Comparison of ENCODE assay signal across 31 cellular contexts in the genomic region with DNA sequence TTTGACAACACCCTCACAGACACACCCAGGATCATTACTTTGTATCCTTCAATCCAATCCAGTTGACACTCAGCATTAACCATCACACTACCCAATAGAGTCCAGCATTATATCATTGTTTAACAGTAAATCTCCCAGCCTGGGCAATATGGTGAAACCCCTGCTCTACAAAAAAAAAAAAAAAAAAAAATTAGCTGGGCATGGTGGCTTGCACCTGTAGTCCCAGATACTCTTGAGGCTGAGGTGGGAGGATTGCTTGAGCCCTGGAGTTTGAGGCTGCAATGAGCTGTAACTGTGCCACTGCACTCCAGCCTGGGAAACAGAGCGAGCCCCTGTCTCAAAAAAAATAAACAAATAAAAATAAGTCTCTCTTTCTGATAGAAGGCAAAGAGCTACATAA.
"Had no signal": no experiment of that assay in that cellular context is flagged by ENCODE, and none has a peak within 500 bp of the region (broad histone marks: within the 10 kb centered on the region; RNA-seq: fewer than 3 reads in every experiment).

No MANE protein-coding gene starts in this region.

- H3K36me3 ChIP-seq: neutrophil, ovary, right lobe of liver, sigmoid colon, stomach, thoracic aorta, thyroid gland, tibial nerve, upper lobe of left lung, vagina had no signal

- H3K27me3 ChIP-seq: ovary, right lobe of liver, sigmoid colon, stomach, thyroid gland, tibial nerve, upper lobe of left lung, vagina had no signal

- H3K27ac ChIP-seq: neutrophil, ovary, parathyroid adenoma, psoas muscle, right lobe of liver, sigmoid colon, stomach, thoracic aorta, thyroid gland, tibial nerve, upper lobe of left lung, vagina had no signal

- DNase-seq: naive thymus-derived CD8-positive, alpha-beta T cell; nephron progenitor cell; nucleus accumbens; ovary; posterior cingulate gyrus; psoas muscle; right cardiac atrium; right lobe of liver; sigmoid colon; small intestine; stimulated activated CD4-positive, alpha-beta T cell treated with anti-CD3 and anti-CD28 coated beads, Interleukin-15, amount 100 ng/mL, for 24 hours; stimulated activated CD4-positive, alpha-beta T cell treated with anti-CD3 and anti-CD28 coated beads, Interleukin-2, amount 100 ng/mL, for 24 hours; stimulated activated CD4-positive, alpha-beta T cell treated with anti-CD3 and anti-CD28 coated beads, Interleukin-2, amount 100 ng/mL, for 48 hours; stimulated activated CD4-positive, alpha-beta T cell treated with anti-CD3 and anti-CD28 coated beads, Interleukin-4, amount 100 ng/mL, for 24 hours; stimulated activated naive B cell treated with anti-CD40 and anti-IgM and Interleukin-4, amounts not matched to agents 10 μg/mL and 1 μg/mL and 100 μg/mL, for 72 hours; stimulated activated naive CD4-positive, alpha-beta T cell treated with Interleukin-2 at 50 U/mL for 16 hours; stomach; thyroid gland; trophoblast cell; upper lobe of left lung had no signal

- H3K9me3 Mint-ChIP-seq: natural killer cell treated with Interleukin-12 subunit alpha and Interleukin-12 subunit beta and Interleukin-15 and Interleukin-18, amount 100 ng/mL, for 72 hours; stimulated activated effector memory CD8-positive, alpha-beta T cell treated with anti-CD3 and anti-CD28 coated beads, Interleukin-12 subunit alpha, Interleukin-12 subunit beta, amount 100 ng/mL, for 72 hours; stimulated activated naive B cell treated with anti-CD40 and anti-IgM and Interleukin-4, amounts not matched to agents 10 μg/mL and 1 μg/mL and 100 μg/mL, for 72 hours had no signal

- H3K4me1 Mint-ChIP-seq: naive thymus-derived CD8-positive, alpha-beta T cell; stimulated activated effector memory CD8-positive, alpha-beta T cell treated with anti-CD3 and anti-CD28 coated beads, Interleukin-12 subunit alpha, Interleukin-12 subunit beta, amount 100 ng/mL, for 72 hours; stimulated activated naive B cell treated with anti-CD40 and anti-IgM and Interleukin-4, amounts not matched to agents 10 μg/mL and 1 μg/mL and 100 μg/mL, for 72 hours had no signal

- H3K4me1 ChIP-seq: parathyroid adenoma, right lobe of liver, stomach, thyroid gland, upper lobe of left lung, vagina had no signal

- H3K79me2 ChIP-seq: parathyroid adenoma had no signal

- FAIRE-seq: small intestine, urothelium cell line had no signal

- ATAC-seq: naive thymus-derived CD8-positive, alpha-beta T cell; natural killer cell treated with Interleukin-12 subunit alpha and Interleukin-12 subunit beta and Interleukin-15 and Interleukin-18, amount 100 ng/mL, for 72 hours; right cardiac atrium; right lobe of liver; stimulated activated effector memory CD8-positive, alpha-beta T cell treated with anti-CD3 and anti-CD28 coated beads, Interleukin-12 subunit alpha, Interleukin-12 subunit beta, amount 100 ng/mL, for 72 hours; stimulated activated naive B cell treated with anti-CD40 and anti-IgM and Interleukin-4, amounts not matched to agents 10 μg/mL and 1 μg/mL and 100 μg/mL, for 72 hours had no signal

- H3K4me3 ChIP-seq: ovary, psoas muscle, right lobe of liver, sigmoid colon, stomach, thoracic aorta, thyroid gland, tibial nerve, upper lobe of left lung, vagina had no signal

- H2AFZ ChIP-seq: parathyroid adenoma had no signal

- H3K4me3 Mint-ChIP-seq: naive thymus-derived CD8-positive, alpha-beta T cell; natural killer cell treated with Interleukin-12 subunit alpha and Interleukin-12 subunit beta and Interleukin-15 and Interleukin-18, amount 100 ng/mL, for 72 hours; nephron progenitor cell; neural crest cell; stimulated activated effector memory CD8-positive, alpha-beta T cell treated with anti-CD3 and anti-CD28 coated beads, Interleukin-12 subunit alpha, Interleukin-12 subunit beta, amount 100 ng/mL, for 72 hours; stimulated activated naive B cell treated with anti-CD40 and anti-IgM and Interleukin-4, amounts not matched to agents 10 μg/mL and 1 μg/mL and 100 μg/mL, for 72 hours; stimulated activated naive CD8-positive, alpha-beta T cell treated with anti-CD3 and anti-CD28 coated beads, Interleukin-15, Interleukin-2, amounts not matched to agents 100 ng/mL and 50 ng/mL, for 24 hours had no signal

- H3K36me3 Mint-ChIP-seq: natural killer cell treated with Interleukin-12 subunit alpha and Interleukin-12 subunit beta and Interleukin-15 and Interleukin-18, amount 100 ng/mL, for 72 hours; stimulated activated effector memory CD8-positive, alpha-beta T cell treated with anti-CD3 and anti-CD28 coated beads, Interleukin-12 subunit alpha, Interleukin-12 subunit beta, amount 100 ng/mL, for 72 hours; stimulated activated naive B cell treated with anti-CD40 and anti-IgM and Interleukin-4, amounts not matched to agents 10 μg/mL and 1 μg/mL and 100 μg/mL, for 72 hours had no signal

- H3K27ac Mint-ChIP-seq: naive thymus-derived CD8-positive, alpha-beta T cell; natural killer cell treated with Interleukin-12 subunit alpha and Interleukin-12 subunit beta and Interleukin-15 and Interleukin-18, amount 100 ng/mL, for 72 hours; nephron progenitor cell; progenitor cell of endocrine pancreas; stimulated activated effector memory CD8-positive, alpha-beta T cell treated with anti-CD3 and anti-CD28 coated beads, Interleukin-12 subunit alpha, Interleukin-12 subunit beta, amount 100 ng/mL, for 72 hours; stimulated activated naive B cell treated with anti-CD40 and anti-IgM and Interleukin-4, amounts not matched to agents 10 μg/mL and 1 μg/mL and 100 μg/mL, for 72 hours; stimulated activated naive CD8-positive, alpha-beta T cell treated with anti-CD3 and anti-CD28 coated beads, Interleukin-15, Interleukin-2, amounts not matched to agents 100 ng/mL and 50 ng/mL, for 24 hours had no signal

- H3K9me3 ChIP-seq: neutrophil, ovary, psoas muscle, right lobe of liver, sigmoid colon, stomach, thoracic aorta, thyroid gland, tibial nerve, upper lobe of left lung, vagina had no signal
